In genomic region chr12:30585877-30586276, GRCh38 we compare ENCODE assay signal across 28 cellular contexts.
"Had no signal": no experiment of that assay in that cellular context is flagged by ENCODE, and none has a peak within 500 bp of the region (broad histone marks: within the 10 kb centered on the region; RNA-seq: fewer than 3 reads in every experiment).

No MANE protein-coding gene starts in this region.

- H3K9me3 ChIP-seq: colonic mucosa, esophagus muscularis mucosa, gastrocnemius medialis, heart left ventricle, heart right ventricle had no signal

- H3K9me3 Mint-ChIP-seq: effector memory CD8-positive, alpha-beta T cell had no signal

- H3K27ac ChIP-seq: colonic mucosa, coronary artery, dorsolateral prefrontal cortex, epithelial cell of prostate, esophagus muscularis mucosa, foreskin keratinocyte, gastrocnemius medialis, gastroesophageal sphincter, heart left ventricle, heart right ventricle had no signal

- H3K27me3 ChIP-seq: colonic mucosa, dorsolateral prefrontal cortex, esophagus muscularis mucosa, foreskin keratinocyte, gastrocnemius medialis, gastroesophageal sphincter, heart left ventricle, heart right ventricle had no signal

- H3K27ac Mint-ChIP-seq: dendritic cell treated with granulocyte-macrophage colony-stimulating factor and Interleukin-4, amounts not matched to agents 40 ng/mL and 50 ng/mL, for 4 days; effector memory CD8-positive, alpha-beta T cell; endodermal cell had no signal

- H3K27me3 Mint-ChIP-seq: dendritic cell treated with granulocyte-macrophage colony-stimulating factor and Interleukin-4, amounts not matched to agents 40 ng/mL and 50 ng/mL, for 4 days; effector memory CD8-positive, alpha-beta T cell had no signal

- H3K36me3 ChIP-seq: colonic mucosa, gastrocnemius medialis, heart right ventricle had no signal

- DNase-seq: colonic mucosa; cortex of kidney; dermis blood vessel endothelial cell; dorsolateral prefrontal cortex; effector CD4-positive, alpha-beta T cell; effector CD8-positive, alpha-beta T cell; effector memory CD4-positive, alpha-beta T cell; effector memory CD8-positive, alpha-beta T cell; endodermal cell; erythroblast; foreskin fibroblast; foreskin keratinocyte; foreskin melanocyte; gastrocnemius medialis; glutamatergic neuron; head of caudate nucleus; heart left ventricle; heart right ventricle had no signal

- H3K4me3 Mint-ChIP-seq: dendritic cell treated with granulocyte-macrophage colony-stimulating factor and Interleukin-4, amounts not matched to agents 40 ng/mL and 50 ng/mL, for 4 days; effector memory CD8-positive, alpha-beta T cell; endodermal cell had no signal

- H3K4me3 ChIP-seq: colonic mucosa, coronary artery, dorsolateral prefrontal cortex, esophagus muscularis mucosa, gastrocnemius medialis, gastroesophageal sphincter, heart left ventricle, heart right ventricle had no signal

- ATAC-seq: effector memory CD8-positive, alpha-beta T cell; esophagus mucosa; foreskin keratinocyte; gastrocnemius medialis; gastroesophageal sphincter; heart left ventricle; heart right ventricle had no signal

- FAIRE-seq: colon, endometrium, endothelial cell of umbilical vein, frontal cortex had no signal

- H3K4me1 ChIP-seq: colonic mucosa, esophagus muscularis mucosa, foreskin keratinocyte, gastrocnemius medialis, gastroesophageal sphincter, heart left ventricle, heart right ventricle had no signal
